Comparison of ENCODE assay signal across 27 cellular contexts in genomic region chr6:138018297-138018696, GRCh38.
"Had no signal": no experiment of that assay in that cellular context is flagged by ENCODE, and none has a peak within 500 bp of the region (broad histone marks: within the 10 kb centered on the region; RNA-seq: fewer than 3 reads in every experiment).

No MANE protein-coding gene starts in this region.

- H3K27me3 ChIP-seq: colonic mucosa, esophagus squamous epithelium, foreskin keratinocyte, gastrocnemius medialis, gastroesophageal sphincter, heart left ventricle, heart right ventricle had no signal

- H3K4me1 ChIP-seq: colonic mucosa, gastrocnemius medialis, gastroesophageal sphincter, heart left ventricle, heart right ventricle had no signal

- FAIRE-seq: colon, endometrium, endothelial cell of umbilical vein had no signal

- H3K27ac ChIP-seq: colonic mucosa, coronary artery, dorsolateral prefrontal cortex, epithelial cell of prostate, esophagus squamous epithelium, foreskin keratinocyte, gastrocnemius medialis, gastroesophageal sphincter, heart left ventricle, heart right ventricle had no signal

- H3K4me3 Mint-ChIP-seq: dendritic cell treated with granulocyte-macrophage colony-stimulating factor and Interleukin-4, amounts not matched to agents 40 ng/mL and 50 ng/mL, for 4 days; effector memory CD8-positive, alpha-beta T cell; endodermal cell had no signal

- H3K27ac Mint-ChIP-seq: dendritic cell treated with granulocyte-macrophage colony-stimulating factor and Interleukin-4, amounts not matched to agents 40 ng/mL and 50 ng/mL, for 4 days; effector memory CD8-positive, alpha-beta T cell; endodermal cell had no signal

- H3K9me3 Mint-ChIP-seq: dendritic cell treated with granulocyte-macrophage colony-stimulating factor and Interleukin-4, amounts not matched to agents 40 ng/mL and 50 ng/mL, for 4 days; effector memory CD8-positive, alpha-beta T cell had no signal

- DNase-seq: colonic mucosa; cortex of kidney; dermis blood vessel endothelial cell; dorsolateral prefrontal cortex; effector CD4-positive, alpha-beta T cell; effector CD8-positive, alpha-beta T cell; effector memory CD4-positive, alpha-beta T cell; effector memory CD8-positive, alpha-beta T cell; endodermal cell; erythroblast; esophagus squamous epithelium; foreskin fibroblast; foreskin keratinocyte; foreskin melanocyte; gastrocnemius medialis; glutamatergic neuron; head of caudate nucleus; heart left ventricle; heart right ventricle had no signal

- H3K9me3 ChIP-seq: colonic mucosa, esophagus squamous epithelium, gastrocnemius medialis, gastroesophageal sphincter, heart left ventricle, heart right ventricle had no signal

- H3K36me3 ChIP-seq: colonic mucosa, esophagus squamous epithelium, gastrocnemius medialis, gastroesophageal sphincter, heart left ventricle, heart right ventricle had no signal

- H3K4me3 ChIP-seq: colonic mucosa, coronary artery, dorsolateral prefrontal cortex, esophagus squamous epithelium, gastrocnemius medialis, gastroesophageal sphincter, heart left ventricle, heart right ventricle had no signal

- H3K4me1 Mint-ChIP-seq: endodermal cell had no signal

- ATAC-seq: effector memory CD8-positive, alpha-beta T cell; esophagus mucosa; foreskin keratinocyte; gastrocnemius medialis; gastroesophageal sphincter; heart left ventricle; heart right ventricle had no signal
